ENCODE assay signal across 19 cellular contexts in genomic region chr6:56311086-56311485, GRCh38.
A peak's percentile ranks its signal among the peaks of the same experiment; 100 is the strongest.
DNase-seq lines count a peak whose midpoint lies in the region; ATAC-seq, FAIRE-seq and TF ChIP-seq lines count a peak whose summit lies in the region.
"Had no signal": no experiment of that assay in that cellular context is flagged by ENCODE, and none has a peak within 500 bp of the region (broad histone marks: within the 10 kb centered on the region; RNA-seq: fewer than 3 reads in every experiment).

No MANE protein-coding gene starts in this region.

- H3K27me3 ChIP-seq in heart left ventricle (no peaks in the 10 kb centered on the region), hepatocyte (no peaks in the 10 kb centered on the region), upper lobe of right lung (no peaks in the 10 kb centered on the region)
- H3K27me3 ChIP-seq: MG63 had no signal

- H3K4me1 ChIP-seq in heart left ventricle (no peaks in the 10 kb centered on the region), hepatocyte (ENCODE audit: insufficient read depth) (peaks cover 8% of the 10 kb centered on the region), upper lobe of right lung (peaks cover 15% of the 10 kb centered on the region)
- H3K4me1 ChIP-seq: A549 had no signal

- DNase-seq in heart left ventricle (no peak), cardiac septum (ENCODE audit: low spot score) (no peak), hepatocyte (ENCODE audit: low spot score) (no peak), upper lobe of right lung (no peak), NCI-H1092 treated with DMSO at 0.1 percent for 48 hours (lab: John Stamatoyannopoulos, UW) (no peak)
- DNase-seq: Calu3; CD4-positive, alpha-beta T cell; MG63; NCI-H1105; NCI-H187; NCI-H2171; NCI-H82; SIG-M5 had no signal

- H3K27ac ChIP-seq in heart left ventricle = no peak overlapping the region
- peak overlapping the region; percentile 38 for H3K27ac ChIP-seq in hepatocyte
- H3K27ac ChIP-seq in upper lobe of right lung = no peak overlapping the region
- H3K27ac ChIP-seq: A549 had no signal

- H3K79me2 ChIP-seq in hepatocyte = no peaks in the 10 kb centered on the region

- peak overlapping the region; percentile 29 for H3K4me2 ChIP-seq in hepatocyte
- H3K4me2 ChIP-seq: A549 had no signal

- H2AFZ ChIP-seq in hepatocyte = no peak overlapping the region

- 32 to 54% (median 41%) methylated on average over 2 of the region's 2 CpGs for WGBS in heart left ventricle, 4 donors
- 42% methylated on average over 2 of the region's 2 CpGs for WGBS in hepatocyte (ENCODE audit: low lambda C conversion rate, missing lambda C conversion rate)

- H3K36me3 ChIP-seq in heart left ventricle (no peaks in the 10 kb centered on the region), hepatocyte (replicated peaks; ENCODE audit: insufficient read depth, low read depth) (no peaks in the 10 kb centered on the region), upper lobe of right lung (no peaks in the 10 kb centered on the region)
- H3K36me3 ChIP-seq: MG63 had no signal

- H4K20me1 ChIP-seq in hepatocyte (ENCODE audit: insufficient read depth, poor library complexity, severe bottlenecking) = no peaks in the 10 kb centered on the region

- no peaks in the 10 kb centered on the region for H3K9me3 ChIP-seq in heart left ventricle
- no peaks in the 10 kb centered on the region for H3K9me3 ChIP-seq in hepatocyte (ENCODE audit: low read depth)
- H3K9me3 ChIP-seq in upper lobe of right lung = no peaks in the 10 kb centered on the region
- H3K9me3 ChIP-seq: A549, MG63 had no signal

- H3K4me3 ChIP-seq in heart left ventricle (no peak overlapping the region), hepatocyte (no peak overlapping the region), upper lobe of right lung (no peak overlapping the region)
- H3K4me3 ChIP-seq: A549, MG63 had no signal

- intact Hi-C loops in heart left ventricle (cut with DNase I) (no loop called here), cardiac septum (cut with DNase I) (no loop called here), upper lobe of right lung (cut with DNase I) (no loop called here)

- ATAC-seq in heart left ventricle (peak; percentile 18 to 68 (median 50)), upper lobe of right lung (peak; percentile 60), GM18868 (IDR thresholded peaks at IDR 0.05; ENCODE audit: unreplicated experiment) (no peak), GM18873 (IDR thresholded peaks at IDR 0.05; ENCODE audit: low FRiP score, unreplicated experiment) (no peak)
- ATAC-seq: A549 had no signal

- H3K9me2 ChIP-seq in hepatocyte (replicated peaks; ENCODE audit: insufficient read depth) = no peaks in the 10 kb centered on the region

- no peak for TF ChIP-seq CTCF in heart left ventricle (IDR thresholded peaks at IDR 0.05)
- no peak for TF ChIP-seq CTCF in hepatocyte (IDR thresholded peaks at IDR 0.05; ENCODE audit: poor library complexity)
- no peak for TF ChIP-seq CTCF in upper lobe of right lung (IDR thresholded peaks at IDR 0.05)

- TF ChIP-seq POLR2A in heart left ventricle (IDR thresholded peaks at IDR 0.05) = no peak

- peak; percentile 4 for FAIRE-seq in endometrium (lab: Jason Lieb, UNC)
- FAIRE-seq: A549, GM12891, RCC 7860 had no signal

Comparison
In these comparisons a context has a peak if more than half of its experiments do, and no peak if none do; other contexts are left out.
1. ATAC-seq: peak in heart left ventricle (4 of 4) and upper lobe of right lung (single experiment); none in GM18868 (single experiment) and GM18873 (single experiment).